In the genomic region with DNA sequence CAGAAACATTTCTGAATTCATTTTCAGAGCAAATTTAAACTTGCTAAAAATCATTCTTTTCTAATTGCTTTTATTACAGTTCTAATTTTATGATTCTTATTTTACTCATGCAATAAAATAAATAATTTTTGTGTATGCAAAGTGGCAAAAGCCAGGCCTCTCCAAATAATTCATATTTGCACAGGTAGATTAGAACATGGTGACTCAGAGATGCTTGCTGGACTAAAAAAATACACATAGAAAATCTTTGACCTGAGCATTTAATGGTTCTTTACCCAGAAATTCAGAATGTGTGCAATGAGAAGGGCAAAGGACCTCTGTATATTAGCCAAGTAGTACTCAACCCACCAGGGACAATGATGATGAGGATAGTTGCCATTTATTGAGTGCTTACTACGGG, we compare ENCODE assay signal across 21 cellular contexts. TPM values are rescaled to one million over a fixed set of nuclear protein-coding genes. Genes with fewer than 3 reads are reported as not detected.
DNase-seq lines count a peak whose midpoint lies in the region; ATAC-seq, FAIRE-seq and TF ChIP-seq lines count a peak whose summit lies in the region.
"Had no signal": no experiment of that assay in that cellular context is flagged by ENCODE, and none has a peak within 500 bp of the region (broad histone marks: within the 10 kb centered on the region; RNA-seq: fewer than 3 reads in every experiment).

No MANE protein-coding gene starts in this region.

- H3K27me3 ChIP-seq in Caco-2 (replicated peaks; ENCODE audit: control insufficient read depth, insufficient read depth, low read length) = no peaks in the 10 kb centered on the region
- H3K27me3 ChIP-seq in GM23248 (replicated peaks; ENCODE audit: insufficient read depth) = no peaks in the 10 kb centered on the region
- H3K27me3 ChIP-seq in RWPE2 (ENCODE audit: insufficient read depth, poor library complexity, severe bottlenecking) = no peaks in the 10 kb centered on the region
- H3K27me3 ChIP-seq in GM23338 (ENCODE audit: insufficient read depth) = no peaks in the 10 kb centered on the region
- H3K27me3 ChIP-seq in brain microvascular endothelial cell (replicated peaks) = no peaks in the 10 kb centered on the region
- H3K27me3 ChIP-seq: BE2C had no signal

- H3K9me2 ChIP-seq in GM23248 (ENCODE audit: insufficient read depth) (no peaks in the 10 kb centered on the region), GM23338 (ENCODE audit: insufficient read depth) (no peaks in the 10 kb centered on the region)

- H3K4me1 ChIP-seq in Caco-2 (peaks cover 76% of the 10 kb centered on the region), GM23248 (ENCODE audit: insufficient read depth) (peaks cover 33% of the 10 kb centered on the region), RWPE2 (ENCODE audit: insufficient read depth, poor library complexity, severe bottlenecking) (peaks cover 20% of the 10 kb centered on the region), GM23338 (ENCODE audit: insufficient read depth) (no peaks in the 10 kb centered on the region)
- H3K4me1 ChIP-seq: BE2C had no signal

- peak; percentile 90 for FAIRE-seq in islet of Langerhans (lab: Jason Lieb, UNC)
- FAIRE-seq: A204.1, D721Med, H1, HepG2 had no signal

- CTCF ChIA-PET in Caco-2 (lab: Charles Lee) = interaction anchor here (1.5 kb wide), 1 partner anchor 20 kb away, joined by 3 read pairs; no protein-coding TSS in a partner anchor

- H3K4me1 Mint-ChIP-seq in Caco-2 (ENCODE audit: low read depth, unreplicated experiment) (peaks cover 71% of the 10 kb centered on the region), GM23338 (peaks cover 12% of the 10 kb centered on the region; the same call in 2 of the 3 replicates)
- H3K4me1 Mint-ChIP-seq: CD4-positive, CD25-positive, alpha-beta regulatory T cell; CD8-positive, alpha-beta memory T cell had no signal

- H3K4me3 Mint-ChIP-seq in Caco-2 (ENCODE audit: unreplicated experiment) (no peak overlapping the region), GM23338 (no peak overlapping the region)
- H3K4me3 Mint-ChIP-seq: CD4-positive, CD25-positive, alpha-beta regulatory T cell; CD8-positive, alpha-beta memory T cell; H9 had no signal

- H3K9me3 ChIP-seq in Caco-2 (no peaks in the 10 kb centered on the region), GM23248 (ENCODE audit: low read depth) (no peaks in the 10 kb centered on the region), RWPE2 (ENCODE audit: severe bottlenecking) (no peaks in the 10 kb centered on the region)
- H3K9me3 ChIP-seq: BE2C had no signal

- H4K20me1 ChIP-seq in GM23248 (ENCODE audit: insufficient read depth) = no peaks in the 10 kb centered on the region
- H4K20me1 ChIP-seq in GM23338 (replicated peaks; ENCODE audit: insufficient read depth) = no peaks in the 10 kb centered on the region

- ATAC-seq in RWPE2 (ENCODE audit: low read depth) (no peak), GM23338 (no peak), HG03354 (IDR thresholded peaks at IDR 0.05; ENCODE audit: poor library complexity, severe bottlenecking, unreplicated experiment) (no peak)
- ATAC-seq: HepG2 had no signal

- 100% methylated on average over 1 of the region's 1 CpG for WGBS in GM23248 (ENCODE audit: low coverage in 1 of 2, low lambda C conversion rate in 2 of 2, missing lambda C conversion rate in 2 of 2), 2 experiments

- H2AFZ ChIP-seq in GM23248 = no peak overlapping the region
- no peak overlapping the region for H2AFZ ChIP-seq in GM23338

- no TSS peak for BruUV-seq in Caco-2 (replicated peaks; lab: Mats Ljungman, UMichigan)

- H3K27ac ChIP-seq in GM23248 (no peak overlapping the region), RWPE2 (ENCODE audit: poor library complexity, severe bottlenecking) (peak overlapping the region; percentile 85), GM23338 (ENCODE audit: low read depth) (no peak overlapping the region), brain microvascular endothelial cell (no peak overlapping the region)

- no peak for TF ChIP-seq CTCF in Caco-2 (IDR thresholded peaks at IDR 0.05; ENCODE audit: insufficient read depth in 1 of 2, low read depth in 1 of 2, low read length in 1 of 2, severe bottlenecking in 1 of 2, unreplicated experiment in 1 of 2)
- no peak for TF ChIP-seq CTCF in RWPE2 (IDR thresholded peaks at IDR 0.05; ENCODE audit: poor library complexity, severe bottlenecking)
- TF ChIP-seq CTCF in GM23338 (conservative IDR thresholded peaks at IDR 0.05; ENCODE audit: low read depth in 2 of 2) = no peak
- no peak for TF ChIP-seq CTCF in brain microvascular endothelial cell (IDR thresholded peaks at IDR 0.05; ENCODE audit: low read depth, low read length, missing control alignments)

- H3K79me2 ChIP-seq in GM23248 (ENCODE audit: insufficient read depth) (no peaks in the 10 kb centered on the region), GM23338 (replicated peaks; ENCODE audit: insufficient read depth) (no peaks in the 10 kb centered on the region)

- H3F3A ChIP-seq in GM23248 (ENCODE audit: insufficient read depth) = peaks cover 30% of the 10 kb centered on the region
- no peaks in the 10 kb centered on the region for H3F3A ChIP-seq in GM23338 (replicated peaks; ENCODE audit: low read depth)

- POLR2A ChIA-PET in Caco-2 (lab: Charles Lee) = no interaction called here

- in situ Hi-C loops in GM23248 (cut with MboI) (no loop called here), brain microvascular endothelial cell (cut with HindIII; ENCODE audit: low pct_ligation_motif_present, low sequenced_read_pairs) (no loop called here)

- H3K9ac ChIP-seq in GM23248 = no peak overlapping the region

- peak overlapping the region; percentile 29 for H3K4me2 ChIP-seq in GM23248 (ENCODE audit: unreplicated experiment)
- H3K4me2 ChIP-seq in GM23338 = no peak overlapping the region

- H3K9me3 Mint-ChIP-seq in Caco-2 (ENCODE audit: unreplicated experiment) (peaks cover 5% of the 10 kb centered on the region), GM23338 (no peaks in the 10 kb centered on the region)
- H3K9me3 Mint-ChIP-seq: CD8-positive, alpha-beta memory T cell; H9 had no signal

- no peaks in the 10 kb centered on the region for H3K36me3 Mint-ChIP-seq in Caco-2 (ENCODE audit: insufficient read depth, unreplicated experiment)
- no peaks in the 10 kb centered on the region for H3K36me3 Mint-ChIP-seq in GM23338 (ENCODE audit: low read depth)
- H3K36me3 Mint-ChIP-seq: CD4-positive, CD25-positive, alpha-beta regulatory T cell; CD8-positive, alpha-beta memory T cell had no signal

- peak overlapping the region; percentile 6 for H3K27ac Mint-ChIP-seq in Caco-2 (ENCODE audit: unreplicated experiment)
- H3K27ac Mint-ChIP-seq in GM23338 = no peak overlapping the region
- H3K27ac Mint-ChIP-seq: CD4-positive, CD25-positive, alpha-beta regulatory T cell; CD8-positive, alpha-beta memory T cell; H9 had no signal

- intact Hi-C loops in Caco-2 (cut with micrococcal nuclease; ENCODE audit: unreplicated experiment) = no loop called here

- H3K27me3 Mint-ChIP-seq in Caco-2 (ENCODE audit: insufficient read depth, unreplicated experiment) = no peaks in the 10 kb centered on the region
- H3K27me3 Mint-ChIP-seq in GM23338 (ENCODE audit: insufficient read depth, low read depth, poor library complexity) = no peaks in the 10 kb centered on the region

- no peak overlapping the region for H3K4me3 ChIP-seq in Caco-2 (ENCODE audit: low read depth, low read length)
- H3K4me3 ChIP-seq in GM23248 = no peak overlapping the region
- no peak overlapping the region for H3K4me3 ChIP-seq in RWPE2 (ENCODE audit: severe bottlenecking)
- H3K4me3 ChIP-seq in GM23338 = no peak overlapping the region
- no peak overlapping the region for H3K4me3 ChIP-seq in brain microvascular endothelial cell (ENCODE audit: low read depth, low read length)

- no peaks in the 10 kb centered on the region for H3K36me3 ChIP-seq in Caco-2 (ENCODE audit: control insufficient read depth, insufficient read depth, low read length)
- H3K36me3 ChIP-seq in GM23248 (ENCODE audit: low read depth) = no peaks in the 10 kb centered on the region
- no peaks in the 10 kb centered on the region for H3K36me3 ChIP-seq in RWPE2 (ENCODE audit: low read depth)
- H3K36me3 ChIP-seq in GM23338 (ENCODE audit: insufficient read depth) = no peaks in the 10 kb centered on the region
- no peaks in the 10 kb centered on the region for H3K36me3 ChIP-seq in brain microvascular endothelial cell (replicated peaks)
- H3K36me3 ChIP-seq: BE2C had no signal

- DNase-seq in Caco-2 (no peak), GM23248 (no peak), RWPE2 (ENCODE audit: low spot score) (no peak), GM23338 (ENCODE audit: low spot score) (no peak), brain microvascular endothelial cell (no peak)
- no peak for DNase-seq in activated CD8-positive, alpha-beta memory T cell treated with anti-CD3 and anti-CD28 coated beads for 24 hours
- DNase-seq: ACHN; BE2C; C1 segment of cervical spinal cord; CD8-positive, alpha-beta memory T cell; COR-L47; DMS79 treated with DMSO at 0.1 percent for 48 hours; GF-D8; H9 had no signal

TF ChIP-seq in GM23338, 12 proteins besides CTCF, POLR2A, EP300 and RAD21:
- TF ChIP-seq CREB1 (CRISPR knock-in tag; IDR thresholded peaks at IDR 0.05; ENCODE audit: low read depth) = no peak
- TF ChIP-seq STAT1 (IDR thresholded peaks at IDR 0.05; ENCODE audit: unreplicated experiment) = no peak

RNA-seq across cellular contexts. Expression of a gene that starts 15.3 kb away (rescaled TPM):
- 22.8 and 27.2 TPM in 2 replicates for total RNA-seq in Caco-2 (2022)
- 5.2 and 9.9 TPM in 2 replicates for total RNA-seq in GM23248 (2014; rRNA removed; shearing (Covaris generic))
- polyA plus RNA-seq in GM23248 (2016; fragmentation: Nextera tagmentation; extraction: Ambion mirVana) (3.0 and 3.4 TPM in 2 replicates), GM23338 (2016; fragmentation: Nextera tagmentation; extraction: Ambion mirVana) (0.16 and 0.31 TPM in 2 replicates)
- 0.50 and 1.2 TPM in 2 replicates for total RNA-seq in GM23338 (2014; rRNA removed; shearing (Covaris generic))
- polyA plus RNA-seq: CD4-positive, CD25-positive, alpha-beta regulatory T cell; CD8-positive, alpha-beta memory T cell; HepG2 had no signal
